In genomic region chr3:10219737-10220136, GRCh38 we compare ENCODE assay signal across 1 cellular context.
TF ChIP-seq lines count a peak whose summit lies in the region.

No MANE protein-coding gene starts in this region.

TF ChIP-seq in GM12878, 131 proteins besides CTCF, POLR2A, EP300 and RAD21:
- no peak for TF ChIP-seq ZBED1 (IDR thresholded peaks at IDR 0.05; ENCODE audit: borderline replicate concordance)
- TF ChIP-seq TAF1 (IDR thresholded peaks at IDR 0.05; ENCODE audit: borderline replicate concordance, low read depth, low read length): no peak
- TF ChIP-seq, protein P1, sequence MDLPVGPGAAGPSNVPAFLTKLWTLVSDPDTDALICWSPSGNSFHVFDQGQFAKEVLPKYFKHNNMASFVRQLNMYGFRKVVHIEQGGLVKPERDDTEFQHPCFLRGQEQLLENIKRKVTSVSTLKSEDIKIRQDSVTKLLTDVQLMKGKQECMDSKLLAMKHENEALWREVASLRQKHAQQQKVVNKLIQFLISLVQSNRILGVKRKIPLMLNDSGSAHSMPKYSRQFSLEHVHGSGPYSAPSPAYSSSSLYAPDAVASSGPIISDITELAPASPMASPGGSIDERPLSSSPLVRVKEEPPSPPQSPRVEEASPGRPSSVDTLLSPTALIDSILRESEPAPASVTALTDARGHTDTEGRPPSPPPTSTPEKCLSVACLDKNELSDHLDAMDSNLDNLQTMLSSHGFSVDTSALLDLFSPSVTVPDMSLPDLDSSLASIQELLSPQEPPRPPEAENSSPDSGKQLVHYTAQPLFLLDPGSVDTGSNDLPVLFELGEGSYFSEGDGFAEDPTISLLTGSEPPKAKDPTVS (IDR thresholded peaks at IDR 0.05; ENCODE audit: low read depth, low read length): no peak
- TF ChIP-seq CBX3 (IDR thresholded peaks at IDR 0.05; ENCODE audit: borderline replicate concordance, low read depth): no peak
- TF ChIP-seq RUNX3 (IDR thresholded peaks at IDR 0.05; ENCODE audit: low read length): no peak
- no peak for TF ChIP-seq FOXK2 (IDR thresholded peaks at IDR 0.05)
- no peak for TF ChIP-seq HDGF (IDR thresholded peaks at IDR 0.05)
- no peak for TF ChIP-seq IKZF2 (IDR thresholded peaks at IDR 0.05)
- TF ChIP-seq PRDM15 (CRISPR knock-in tag; IDR thresholded peaks at IDR 0.05): no peak
- TF ChIP-seq NBN (IDR thresholded peaks at IDR 0.05): no peak
- TF ChIP-seq GATAD2B (conservative IDR thresholded peaks at IDR 0.05; ENCODE audit: low read depth): no peak
- TF ChIP-seq NRF1 (conservative IDR thresholded peaks at IDR 0.05; ENCODE audit: low read depth, low read length): no peak
- TF ChIP-seq ZNF592 (IDR thresholded peaks at IDR 0.05): no peak
- no peak for TF ChIP-seq JUND (IDR thresholded peaks at IDR 0.05; ENCODE audit: low read depth, low read length)
- no peak for TF ChIP-seq SMAD5 (IDR thresholded peaks at IDR 0.05; ENCODE audit: low read depth)
- TF ChIP-seq CHD4 (IDR thresholded peaks at IDR 0.05): no peak
- TF ChIP-seq ZBTB4 (CRISPR knock-in tag; IDR thresholded peaks at IDR 0.05): no peak
